In genomic region chr4:186217733-186218293, GRCh38 we compare ENCODE assay signal across 2 cellular contexts.
TF ChIP-seq lines count a peak whose summit lies in the region.

No MANE protein-coding gene starts in this region.

TF ChIP-seq in K562, 482 proteins besides CTCF, POLR2A, EP300 and RAD21 (continues in another document):
- TF ChIP-seq AFF1 (IDR thresholded peaks at IDR 0.05; ENCODE audit: low read depth in 1 of 2, partially characterized antibody in 2 of 2) (no peak), SIX5 (IDR thresholded peaks at IDR 0.05; ENCODE audit: borderline replicate concordance in 1 of 2, insufficient read depth in 1 of 2, low read depth in 1 of 2, low read length in 2 of 2) (no peak)
- TF ChIP-seq, protein P1, sequence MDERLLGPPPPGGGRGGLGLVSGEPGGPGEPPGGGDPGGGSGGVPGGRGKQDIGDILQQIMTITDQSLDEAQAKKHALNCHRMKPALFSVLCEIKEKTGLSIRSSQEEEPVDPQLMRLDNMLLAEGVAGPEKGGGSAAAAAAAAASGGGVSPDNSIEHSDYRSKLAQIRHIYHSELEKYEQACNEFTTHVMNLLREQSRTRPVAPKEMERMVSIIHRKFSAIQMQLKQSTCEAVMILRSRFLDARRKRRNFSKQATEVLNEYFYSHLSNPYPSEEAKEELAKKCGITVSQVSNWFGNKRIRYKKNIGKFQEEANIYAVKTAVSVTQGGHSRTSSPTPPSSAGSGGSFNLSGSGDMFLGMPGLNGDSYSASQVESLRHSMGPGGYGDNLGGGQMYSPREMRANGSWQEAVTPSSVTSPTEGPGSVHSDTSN (CRISPR knock-in tag; IDR thresholded peaks at IDR 0.05; ENCODE audit: low read depth) = no peak
- TF ChIP-seq, protein P1 (tag; conservative IDR thresholded peaks at IDR 0.05; ENCODE audit: low read depth) = 0 out of 2 replicates have a peak, but pooled peaks have one; percentile 28

TF ChIP-seq in HepG2, 621 proteins besides CTCF, POLR2A, EP300 and RAD21:
- TF ChIP-seq, protein P2, sequence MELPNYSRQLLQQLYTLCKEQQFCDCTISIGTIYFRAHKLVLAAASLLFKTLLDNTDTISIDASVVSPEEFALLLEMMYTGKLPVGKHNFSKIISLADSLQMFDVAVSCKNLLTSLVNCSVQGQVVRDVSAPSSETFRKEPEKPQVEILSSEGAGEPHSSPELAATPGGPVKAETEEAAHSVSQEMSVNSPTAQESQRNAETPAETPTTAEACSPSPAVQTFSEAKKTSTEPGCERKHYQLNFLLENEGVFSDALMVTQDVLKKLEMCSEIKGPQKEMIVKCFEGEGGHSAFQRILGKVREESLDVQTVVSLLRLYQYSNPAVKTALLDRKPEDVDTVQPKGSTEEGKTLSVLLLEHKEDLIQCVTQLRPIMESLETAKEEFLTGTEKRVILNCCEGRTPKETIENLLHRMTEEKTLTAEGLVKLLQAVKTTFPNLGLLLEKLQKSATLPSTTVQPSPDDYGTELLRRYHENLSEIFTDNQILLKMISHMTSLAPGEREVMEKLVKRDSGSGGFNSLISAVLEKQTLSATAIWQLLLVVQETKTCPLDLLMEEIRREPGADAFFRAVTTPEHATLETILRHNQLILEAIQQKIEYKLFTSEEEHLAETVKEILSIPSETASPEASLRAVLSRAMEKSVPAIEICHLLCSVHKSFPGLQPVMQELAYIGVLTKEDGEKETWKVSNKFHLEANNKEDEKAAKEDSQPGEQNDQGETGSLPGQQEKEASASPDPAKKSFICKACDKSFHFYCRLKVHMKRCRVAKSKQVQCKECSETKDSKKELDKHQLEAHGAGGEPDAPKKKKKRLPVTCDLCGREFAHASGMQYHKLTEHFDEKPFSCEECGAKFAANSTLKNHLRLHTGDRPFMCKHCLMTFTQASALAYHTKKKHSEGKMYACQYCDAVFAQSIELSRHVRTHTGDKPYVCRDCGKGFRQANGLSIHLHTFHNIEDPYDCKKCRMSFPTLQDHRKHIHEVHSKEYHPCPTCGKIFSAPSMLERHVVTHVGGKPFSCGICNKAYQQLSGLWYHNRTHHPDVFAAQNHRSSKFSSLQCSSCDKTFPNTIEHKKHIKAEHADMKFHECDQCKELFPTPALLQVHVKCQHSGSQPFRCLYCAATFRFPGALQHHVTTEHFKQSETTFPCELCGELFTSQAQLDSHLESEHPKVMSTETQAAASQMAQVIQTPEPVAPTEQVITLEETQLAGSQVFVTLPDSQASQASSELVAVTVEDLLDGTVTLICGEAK (IDR thresholded peaks at IDR 0.05) = peak; percentile 68
- TF ChIP-seq, protein P2 (CRISPR knock-in tag; IDR thresholded peaks at IDR 0.05) = peak; percentile 98
- TF ChIP-seq ZNF773 (CRISPR knock-in tag; IDR thresholded peaks at IDR 0.05; ENCODE audit: borderline replicate concordance) = no peak
